Comparison of ENCODE assay signal across 8 cellular contexts in the genomic region with DNA sequence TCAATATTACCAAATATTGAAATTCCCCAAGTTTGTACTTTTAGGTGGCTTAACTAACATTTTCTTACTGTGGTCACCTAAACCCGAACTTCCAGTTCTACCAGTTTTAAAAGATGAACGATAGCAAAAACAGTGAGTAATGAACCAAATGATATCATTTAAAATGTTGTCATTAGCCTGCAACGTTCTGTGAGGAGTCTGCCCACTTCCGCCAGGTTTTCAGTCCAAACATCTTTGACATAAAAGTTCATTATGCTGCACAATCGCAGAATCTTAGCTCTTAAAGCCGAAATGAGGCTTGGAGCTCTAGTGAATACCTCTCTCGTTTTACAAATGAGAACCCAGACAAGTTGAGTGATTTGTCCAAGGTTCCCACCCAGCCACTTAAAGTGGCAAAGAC. TPM values are rescaled to one million over a fixed set of nuclear protein-coding genes. Genes with fewer than 3 reads are reported as not detected.
DNase-seq lines count a peak whose midpoint lies in the region; ATAC-seq and TF ChIP-seq lines count a peak whose summit lies in the region.

No MANE protein-coding gene starts in this region.

- peak overlapping the region; percentile 85 for H3K4me3 ChIP-seq in CD4-positive, CD25-positive, alpha-beta regulatory T cell (ENCODE audit: low read depth, low read length)
- H3K4me3 ChIP-seq in HUES64 (ENCODE audit: low read length) (peak overlapping the region; percentile 95), body of pancreas (no peak overlapping the region), aorta (ENCODE audit: low read length in 2 of 2) (peak overlapping the region; percentile 44 to 82)

- H3K27ac ChIP-seq in CD4-positive, CD25-positive, alpha-beta regulatory T cell (ENCODE audit: insufficient read depth, low read length, poor library complexity, severe bottlenecking) = peak overlapping the region; percentile 85
- H3K27ac ChIP-seq in HUES64 (ENCODE audit: low read depth, low read length) (no peak overlapping the region), body of pancreas (peak overlapping the region; percentile 82 to 98 (median 93)), aorta (ENCODE audit: low read depth in 1 of 2, low read length in 2 of 2) (peak overlapping the region in 1 of 2 donors; percentile 87)

- POLR2A ChIA-PET in HEK293T (lab: Yijun Ruan, JAX) = interaction anchor here (0.9 kb wide), 1 partner anchor 124 kb away, joined by 3 read pairs; no protein-coding TSS in a partner anchor

- 27% methylated on average over 5 of the region's 7 CpGs for WGBS in HUES64
- WGBS in body of pancreas, 2 donors = 2 to 8% methylated on average over 7 of the region's 7 CpGs
- 4 to 36% methylated on average over 7 of the region's 7 CpGs for WGBS in aorta, 2 donors

- H3K27me3 ChIP-seq in CD4-positive, CD25-positive, alpha-beta regulatory T cell (ENCODE audit: control insufficient read depth, insufficient read depth, low read length) = peaks cover 15% of the 10 kb centered on the region
- H3K27me3 ChIP-seq in HUES64 (ENCODE audit: insufficient read depth, low read length) (peaks cover 4% of the 10 kb centered on the region; the same call in 1 of the 2 replicates), body of pancreas (no peaks in the 10 kb centered on the region), aorta (ENCODE audit: control insufficient read depth in 1 of 2, insufficient read depth in 2 of 2, low read length in 1 of 2) (no peaks in the 10 kb centered on the region)

- H3K4me1 Mint-ChIP-seq in CD4-positive, CD25-positive, alpha-beta regulatory T cell = peaks cover 14 to 29% (median 21%) of the 10 kb centered on the region in 4 donors

- TF ChIP-seq CTCF in body of pancreas (IDR thresholded peaks at IDR 0.05) = no peak

- H3K36me3 Mint-ChIP-seq in CD4-positive, CD25-positive, alpha-beta regulatory T cell = no peaks in the 10 kb centered on the region

- DNase-seq in CD4-positive, CD25-positive, alpha-beta regulatory T cell = peak; percentile 7 to 59 (median 48)
- peak; percentile 25 to 36 (median 30) for DNase-seq in body of pancreas
- peak; percentile 25 for DNase-seq in lung microvascular endothelial cell (ENCODE audit: low read depth in 2 of 2)
- no peak for DNase-seq in aorta
- DNase-seq in HEK293T (ENCODE audit: extremely low spot score) = no peak
- DNase-seq in DMS153 (lab: John Stamatoyannopoulos, UW) = no peak

- H3K27me3 Mint-ChIP-seq in CD4-positive, CD25-positive, alpha-beta regulatory T cell = peaks cover 14% of the 10 kb centered on the region

- H3K27ac Mint-ChIP-seq in CD4-positive, CD25-positive, alpha-beta regulatory T cell = peak overlapping the region; percentile 79 to 96 (median 95)

- no peak for ATAC-seq in CD4-positive, CD25-positive, alpha-beta regulatory T cell (ENCODE audit: low read depth in 2 of 2)
- ATAC-seq in body of pancreas = peak; percentile 18
- no peak for ATAC-seq in aorta (ENCODE audit: low FRiP score)
- ATAC-seq in HG03135 (IDR thresholded peaks at IDR 0.05; ENCODE audit: unreplicated experiment) = no peak

- no peak for TF ChIP-seq POLR2A in body of pancreas (IDR thresholded peaks at IDR 0.05)

- H3K9me3 Mint-ChIP-seq in CD4-positive, CD25-positive, alpha-beta regulatory T cell = peaks cover 0 to 2% (median 0%) of the 10 kb centered on the region in 7 donors

- peaks cover 18% of the 10 kb centered on the region for H3K36me3 ChIP-seq in CD4-positive, CD25-positive, alpha-beta regulatory T cell (ENCODE audit: control insufficient read depth, insufficient read depth, low read length)
- peaks cover 25% of the 10 kb centered on the region for H3K36me3 ChIP-seq in HUES64 (ENCODE audit: insufficient read depth, low read length)
- peaks cover 0 to 5% of the 10 kb centered on the region in 2 donors for H3K36me3 ChIP-seq in body of pancreas (replicated peaks in 1 of 2; ENCODE audit: insufficient read depth in 1 of 2, low read depth in 2 of 2)
- no peaks in the 10 kb centered on the region for H3K36me3 ChIP-seq in aorta (ENCODE audit: control insufficient read depth in 1 of 2, insufficient read depth in 2 of 2, low read length in 1 of 2)

- CTCF ChIA-PET in HEK293T (lab: Yijun Ruan, JAX) = interaction anchor here (1.1 kb wide), 1 partner anchor 131 kb away, joined by 3 read pairs; no protein-coding TSS in a partner anchor

- H3K4me1 ChIP-seq in CD4-positive, CD25-positive, alpha-beta regulatory T cell (ENCODE audit: control insufficient read depth, insufficient read depth, low read length, poor library complexity, severe bottlenecking) = peaks cover 6% of the 10 kb centered on the region
- H3K4me1 ChIP-seq in HUES64 (ENCODE audit: insufficient read depth, low read length) = no peaks in the 10 kb centered on the region
- peaks cover 8% of the 10 kb centered on the region for H3K4me1 ChIP-seq in body of pancreas
- H3K4me1 ChIP-seq in aorta (ENCODE audit: control insufficient read depth in 1 of 2, insufficient read depth in 2 of 2, low read length in 2 of 2) = no peaks in the 10 kb centered on the region

- intact Hi-C loops in body of pancreas (cut with DNase I) (no loop called here), aorta (cut with DNase I) (no loop called here)

- H3K9me3 ChIP-seq in CD4-positive, CD25-positive, alpha-beta regulatory T cell (ENCODE audit: control insufficient read depth in 2 of 2, low read length in 2 of 2) = no peaks in the 10 kb centered on the region
- H3K9me3 ChIP-seq in HUES64 (ENCODE audit: insufficient read depth, low read depth, low read length) (no peaks in the 10 kb centered on the region), body of pancreas (no peaks in the 10 kb centered on the region), aorta (ENCODE audit: control insufficient read depth, low read length) (no peaks in the 10 kb centered on the region)

- H3K4me3 Mint-ChIP-seq in CD4-positive, CD25-positive, alpha-beta regulatory T cell = peak overlapping the region; percentile 91 to 98 (median 95)

- peak overlapping the region; percentile 82 for H3K9ac ChIP-seq in HUES64 (ENCODE audit: low read depth, low read length)

TF ChIP-seq in HEK293T, 16 proteins besides CTCF, POLR2A, EP300 and RAD21:
- TF ChIP-seq ARNT (IDR thresholded peaks at IDR 0.05) (no peak), SUZ12 (IDR thresholded peaks at IDR 0.05) (no peak), BHLHE40 (IDR thresholded peaks at IDR 0.05; ENCODE audit: borderline replicate concordance) (no peak), PKNOX1 (IDR thresholded peaks at IDR 0.05) (no peak), FOXA1 (IDR thresholded peaks at IDR 0.05) (no peak), L3MBTL2 (conservative IDR thresholded peaks at IDR 0.05) (no peak), ELF4 (IDR thresholded peaks at IDR 0.05) (no peak), LEF1 (IDR thresholded peaks at IDR 0.05; ENCODE audit: borderline replicate concordance) (no peak), CTBP1 (IDR thresholded peaks at IDR 0.05; ENCODE audit: borderline replicate concordance) (no peak), TARDBP (IDR thresholded peaks at IDR 0.05) (no peak), SP1 (IDR thresholded peaks at IDR 0.05) (no peak), FOXK2 (IDR thresholded peaks at IDR 0.05) (no peak), NFRKB (IDR thresholded peaks at IDR 0.05) (no peak), ZNF384 (IDR thresholded peaks at IDR 0.05) (no peak), FOXM1 (IDR thresholded peaks at IDR 0.05; ENCODE audit: borderline replicate concordance) (no peak), HDGF (IDR thresholded peaks at IDR 0.05; ENCODE audit: borderline replicate concordance) (no peak)

RNA-seq across cellular contexts. Expression of gene PIGA, which starts 0.8 kb away (rescaled TPM):
- total RNA-seq in CD4-positive, CD25-positive, alpha-beta regulatory T cell = 119 TPM
- polyA plus RNA-seq in CD4-positive, CD25-positive, alpha-beta regulatory T cell = 10 to 100 TPM in 1 of 4 donors, 1 to 10 TPM in 3; 5.5 to 10.1 (median 8.0) TPM
- 7.7 TPM for polyA plus RNA-seq in HUES64 (2013, experiment 1 of 2)
- 7.2 TPM for polyA plus RNA-seq in HUES64 (2013, experiment 2 of 2)
- 10 to 100 TPM in 1 of 2 donors, 1 to 10 TPM in 1; 9.3 to 24.7 TPM for total RNA-seq in body of pancreas
- total RNA-seq in lung microvascular endothelial cell = 6.5 and 8.3 TPM in 2 replicates
- 10 to 100 TPM; 13.9 to 20.4 TPM for total RNA-seq in aorta
- 1 to 10 TPM; 5.4 to 7.1 TPM for polyA plus RNA-seq in aorta

RNA-seq across cellular contexts. Expression of gene ASB11, which starts 19.1 kb away (rescaled TPM):
- total RNA-seq in CD4-positive, CD25-positive, alpha-beta regulatory T cell = 0.30 TPM
- polyA plus RNA-seq in CD4-positive, CD25-positive, alpha-beta regulatory T cell = not detected
- polyA plus RNA-seq in HUES64 (2013, experiment 1 of 2) = not detected
- polyA plus RNA-seq in HUES64 (2013, experiment 2 of 2) = not detected
- under 1 TPM in 1 of 2 donors, not detected in 1; 0.52 TPM for total RNA-seq in body of pancreas
- not detected in 2 replicates for total RNA-seq in lung microvascular endothelial cell
- total RNA-seq in aorta = not detected
- not detected for polyA plus RNA-seq in aorta

RNA-seq across cellular contexts. Expression of gene VEGFD, which starts 49.7 kb away (rescaled TPM):
- total RNA-seq in CD4-positive, CD25-positive, alpha-beta regulatory T cell = not detected
- polyA plus RNA-seq in CD4-positive, CD25-positive, alpha-beta regulatory T cell = not detected
- polyA plus RNA-seq in HUES64 (2013, experiment 1 of 2) = 0.10 TPM
- 0.44 TPM for polyA plus RNA-seq in HUES64 (2013, experiment 2 of 2)
- total RNA-seq in body of pancreas (under 1 TPM in 1 of 2 donors, not detected in 1; 0.66 TPM), lung microvascular endothelial cell (0.20 and 0.22 TPM in 2 replicates), aorta (1 to 10 TPM; 3.0 to 4.8 TPM)
- 1 to 10 TPM in 1 of 2 donors, under 1 TPM in 1; 0.63 to 2.6 TPM for polyA plus RNA-seq in aorta

Comparison
In these comparisons a context has a peak if more than half of its experiments do, and no peak if none do; other contexts are left out.
1. DNase-seq: peak in CD4-positive, CD25-positive, alpha-beta regulatory T cell (3 of 3), body of pancreas (4 of 4) and lung microvascular endothelial cell (2 of 2); none in aorta (0 of 2), HEK293T (single experiment) and DMS153 (single experiment).
2. H3K4me3 ChIP-seq: peak in CD4-positive, CD25-positive, alpha-beta regulatory T cell (single experiment), HUES64 (single experiment) and aorta (2 of 2); none in body of pancreas (0 of 2).